1 cellular context compared by ENCODE assay signal in genomic region chr2:43224131-43224570, GRCh38.
TF ChIP-seq lines count a peak whose summit lies in the region.

No MANE protein-coding gene starts in this region.

TF ChIP-seq in HepG2, 621 proteins besides CTCF, POLR2A, EP300 and RAD21 (continued from another document):
- TF ChIP-seq, protein P1, sequence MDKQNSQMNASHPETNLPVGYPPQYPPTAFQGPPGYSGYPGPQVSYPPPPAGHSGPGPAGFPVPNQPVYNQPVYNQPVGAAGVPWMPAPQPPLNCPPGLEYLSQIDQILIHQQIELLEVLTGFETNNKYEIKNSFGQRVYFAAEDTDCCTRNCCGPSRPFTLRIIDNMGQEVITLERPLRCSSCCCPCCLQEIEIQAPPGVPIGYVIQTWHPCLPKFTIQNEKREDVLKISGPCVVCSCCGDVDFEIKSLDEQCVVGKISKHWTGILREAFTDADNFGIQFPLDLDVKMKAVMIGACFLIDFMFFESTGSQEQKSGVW (CRISPR knock-in tag; IDR thresholded peaks at IDR 0.05; ENCODE audit: borderline replicate concordance), result no peak
- TF ChIP-seq ZNF121 (CRISPR knock-in tag; IDR thresholded peaks at IDR 0.05), result no peak
- TF ChIP-seq MTA3 (CRISPR knock-in tag; IDR thresholded peaks at IDR 0.05), result no peak
- no peak for TF ChIP-seq ZSCAN22 (CRISPR knock-in tag; IDR thresholded peaks at IDR 0.05)
- TF ChIP-seq REST (IDR thresholded peaks at IDR 0.05; ENCODE audit: borderline replicate concordance in 1 of 2, low read depth in 1 of 2, low read length in 2 of 2), result 0 out of 4 replicates have a peak, but pooled peaks of 1 of the 2 experiments have one; percentile 21
- no peak; the same call in 1 of the 2 replicates for TF ChIP-seq HMG20A (CRISPR knock-in tag; IDR thresholded peaks at IDR 0.05; ENCODE audit: borderline replicate concordance)
- 0 out of 2 replicates have a peak, but pooled peaks have one; percentile 44 for TF ChIP-seq ZNF431 (CRISPR knock-in tag; IDR thresholded peaks at IDR 0.05; ENCODE audit: borderline replicate concordance, low read depth)
- TF ChIP-seq, protein P2, sequence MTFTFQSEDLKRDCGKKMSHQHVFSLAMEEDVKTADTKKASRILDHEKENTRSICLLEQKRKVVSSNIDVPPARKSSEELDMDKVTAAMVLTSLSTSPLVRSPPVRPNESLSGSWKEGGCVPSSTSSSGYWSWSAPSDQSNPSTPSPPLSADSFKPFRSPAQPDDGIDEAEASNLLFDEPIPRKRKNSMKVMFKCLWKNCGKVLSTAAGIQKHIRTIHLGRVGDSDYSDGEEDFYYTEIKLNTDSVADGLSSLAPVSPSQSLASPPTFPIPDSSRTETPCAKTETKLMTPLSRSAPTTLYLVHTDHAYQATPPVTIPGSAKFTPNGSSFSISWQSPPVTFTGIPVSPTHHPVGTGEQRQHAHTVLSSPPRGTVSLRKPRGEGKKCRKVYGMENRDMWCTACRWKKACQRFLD (CRISPR knock-in tag; IDR thresholded peaks at IDR 0.05; ENCODE audit: borderline replicate concordance), result no peak
- TF ChIP-seq JARID2 (CRISPR knock-in tag; IDR thresholded peaks at IDR 0.05; ENCODE audit: insufficient replicate concordance), result no peak
- TF ChIP-seq, protein P3, sequence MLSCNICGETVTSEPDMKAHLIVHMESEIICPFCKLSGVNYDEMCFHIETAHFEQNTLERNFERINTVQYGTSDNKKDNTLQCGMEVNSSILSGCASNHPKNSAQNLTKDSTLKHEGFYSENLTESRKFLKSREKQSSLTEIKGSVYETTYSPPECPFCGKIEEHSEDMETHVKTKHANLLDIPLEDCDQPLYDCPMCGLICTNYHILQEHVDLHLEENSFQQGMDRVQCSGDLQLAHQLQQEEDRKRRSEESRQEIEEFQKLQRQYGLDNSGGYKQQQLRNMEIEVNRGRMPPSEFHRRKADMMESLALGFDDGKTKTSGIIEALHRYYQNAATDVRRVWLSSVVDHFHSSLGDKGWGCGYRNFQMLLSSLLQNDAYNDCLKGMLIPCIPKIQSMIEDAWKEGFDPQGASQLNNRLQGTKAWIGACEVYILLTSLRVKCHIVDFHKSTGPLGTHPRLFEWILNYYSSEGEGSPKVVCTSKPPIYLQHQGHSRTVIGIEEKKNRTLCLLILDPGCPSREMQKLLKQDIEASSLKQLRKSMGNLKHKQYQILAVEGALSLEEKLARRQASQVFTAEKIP (CRISPR knock-in tag; IDR thresholded peaks at IDR 0.05; ENCODE audit: borderline replicate concordance), result no peak
- TF ChIP-seq RNF2 (conservative IDR thresholded peaks at IDR 0.05; ENCODE audit: low read depth), result no peak
- no peak for TF ChIP-seq SRSF4 (IDR thresholded peaks at IDR 0.05; ENCODE audit: low read depth, low read length, poor library complexity, severe bottlenecking)
- TF ChIP-seq SP1 (IDR thresholded peaks at IDR 0.05), result no peak
- peak; percentile 13; the same call in 1 of the 2 replicates for TF ChIP-seq SP1 (CRISPR knock-in tag; IDR thresholded peaks at IDR 0.05)
- TF ChIP-seq ZNF784 (CRISPR knock-in tag; IDR thresholded peaks at IDR 0.05; ENCODE audit: borderline replicate concordance), result no peak
- TF ChIP-seq NBN (conservative IDR thresholded peaks at IDR 0.05), result no peak
- TF ChIP-seq PHF5A (CRISPR knock-in tag; IDR thresholded peaks at IDR 0.05; ENCODE audit: low read depth, unreplicated experiment), result no peak
- TF ChIP-seq TAF15 (IDR thresholded peaks at IDR 0.05; ENCODE audit: low read depth, low read length, poor library complexity, severe bottlenecking), result no peak
- no peak for TF ChIP-seq TBL1XR1 (IDR thresholded peaks at IDR 0.05; ENCODE audit: borderline replicate concordance, low read length, partially characterized antibody)
- TF ChIP-seq ZNF503 (CRISPR knock-in tag; IDR thresholded peaks at IDR 0.05), result no peak
- TF ChIP-seq, protein P4, sequence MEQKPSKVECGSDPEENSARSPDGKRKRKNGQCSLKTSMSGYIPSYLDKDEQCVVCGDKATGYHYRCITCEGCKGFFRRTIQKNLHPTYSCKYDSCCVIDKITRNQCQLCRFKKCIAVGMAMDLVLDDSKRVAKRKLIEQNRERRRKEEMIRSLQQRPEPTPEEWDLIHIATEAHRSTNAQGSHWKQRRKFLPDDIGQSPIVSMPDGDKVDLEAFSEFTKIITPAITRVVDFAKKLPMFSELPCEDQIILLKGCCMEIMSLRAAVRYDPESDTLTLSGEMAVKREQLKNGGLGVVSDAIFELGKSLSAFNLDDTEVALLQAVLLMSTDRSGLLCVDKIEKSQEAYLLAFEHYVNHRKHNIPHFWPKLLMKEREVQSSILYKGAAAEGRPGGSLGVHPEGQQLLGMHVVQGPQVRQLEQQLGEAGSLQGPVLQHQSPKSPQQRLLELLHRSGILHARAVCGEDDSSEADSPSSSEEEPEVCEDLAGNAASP (CRISPR knock-in tag; IDR thresholded peaks at IDR 0.05; ENCODE audit: borderline replicate concordance), result peak; percentile 23; the same call in 1 of the 2 replicates
- TF ChIP-seq NRL (CRISPR knock-in tag; IDR thresholded peaks at IDR 0.05; ENCODE audit: borderline replicate concordance), result no peak
- TF ChIP-seq, protein P5, sequence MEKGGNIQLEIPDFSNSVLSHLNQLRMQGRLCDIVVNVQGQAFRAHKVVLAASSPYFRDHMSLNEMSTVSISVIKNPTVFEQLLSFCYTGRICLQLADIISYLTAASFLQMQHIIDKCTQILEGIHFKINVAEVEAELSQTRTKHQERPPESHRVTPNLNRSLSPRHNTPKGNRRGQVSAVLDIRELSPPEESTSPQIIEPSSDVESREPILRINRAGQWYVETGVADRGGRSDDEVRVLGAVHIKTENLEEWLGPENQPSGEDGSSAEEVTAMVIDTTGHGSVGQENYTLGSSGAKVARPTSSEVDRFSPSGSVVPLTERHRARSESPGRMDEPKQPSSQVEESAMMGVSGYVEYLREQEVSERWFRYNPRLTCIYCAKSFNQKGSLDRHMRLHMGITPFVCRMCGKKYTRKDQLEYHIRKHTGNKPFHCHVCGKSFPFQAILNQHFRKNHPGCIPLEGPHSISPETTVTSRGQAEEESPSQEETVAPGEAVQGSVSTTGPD (CRISPR knock-in tag; IDR thresholded peaks at IDR 0.05), result no peak
- TF ChIP-seq FOXM1 (CRISPR knock-in tag; IDR thresholded peaks at IDR 0.05), result no peak
- TF ChIP-seq ZNF263 (CRISPR knock-in tag; IDR thresholded peaks at IDR 0.05), result no peak
